Comparison of ENCODE assay signal across 1 cellular context in genomic region chr5:159101689-159102088, GRCh38.
TF ChIP-seq lines count a peak whose summit lies in the region.

No MANE protein-coding gene starts in this region.

TF ChIP-seq in A549, 52 proteins besides CTCF, POLR2A, EP300 and RAD21 (continued from another document):
- TF ChIP-seq CBX8 (IDR thresholded peaks at IDR 0.05): no peak
- TF ChIP-seq HOXB13 (CRISPR knock-in tag; IDR thresholded peaks at IDR 0.05; ENCODE audit: low read depth): no peak
- no peak for TF ChIP-seq E2F6 (IDR thresholded peaks at IDR 0.05; ENCODE audit: borderline replicate concordance, low read depth)
- no peak for TF ChIP-seq MYC (IDR thresholded peaks at IDR 0.05; ENCODE audit: borderline replicate concordance, low read length)
- no peak for TF ChIP-seq CEBPB (IDR thresholded peaks at IDR 0.05)
- no peak for TF ChIP-seq MAZ (IDR thresholded peaks at IDR 0.05; ENCODE audit: borderline replicate concordance, low read depth, low read length)
- no peak for TF ChIP-seq EHMT2 (IDR thresholded peaks at IDR 0.05; ENCODE audit: low read depth)
- TF ChIP-seq GATA3 (IDR thresholded peaks at IDR 0.05; ENCODE audit: borderline replicate concordance): no peak
- no peak for TF ChIP-seq ELK1 (IDR thresholded peaks at IDR 0.05; ENCODE audit: low read depth, low read length)
- TF ChIP-seq BHLHE40 (IDR thresholded peaks at IDR 0.05; ENCODE audit: low read depth, low read length): no peak
- TF ChIP-seq SMC3 (IDR thresholded peaks at IDR 0.05): no peak
- TF ChIP-seq MAFK (IDR thresholded peaks at IDR 0.05; ENCODE audit: partially characterized antibody): no peak
- no peak for TF ChIP-seq TP53 (CRISPR knock-in tag; IDR thresholded peaks at IDR 0.05)
